In genomic region chr14:91371011-91371989, GRCh38 we compare ENCODE assay signal across 11 cellular contexts. TPM values are rescaled to one million over a fixed set of nuclear protein-coding genes. Genes with fewer than 3 reads are reported as not detected.
A peak's percentile ranks its signal among the peaks of the same experiment; 100 is the strongest.
DNase-seq lines count a peak whose midpoint lies in the region; ATAC-seq and TF ChIP-seq lines count a peak whose summit lies in the region.
"Had no signal": no experiment of that assay in that cellular context is flagged by ENCODE, and none has a peak within 500 bp of the region (broad histone marks: within the 10 kb centered on the region; RNA-seq: fewer than 3 reads in every experiment).

No MANE protein-coding gene starts in this region.

- CTCF ChIA-PET in Panc1 (lab: Charles Lee), result no interaction called here

- ATAC-seq in activated T-cell treated with anti-CD3 and anti-CD28 coated beads, Interleukin-2, amount 50 U/mL, for 72 hours (replicated peaks in 1 of 2), result peak in 1 of 2 donors; percentile 16
- no peak for ATAC-seq in Panc1
- no peak for ATAC-seq in stimulated activated naive B cell treated with anti-CD40 and anti-IgM and Interleukin-4, amounts not matched to agents 10 μg/mL and 1 μg/mL and 100 μg/mL, for 72 hours (replicated peaks)
- ATAC-seq in left lung, result no peak
- ATAC-seq in GM18502 (IDR thresholded peaks at IDR 0.05; ENCODE audit: poor library complexity, unreplicated experiment), result no peak
- ATAC-seq: left lobe of liver had no signal

- DNase-seq in activated T-cell treated with anti-CD3 and anti-CD28 coated beads, Interleukin-2, amount 50 U/mL, for 72 hours, result no peak
- DNase-seq in activated T-cell treated with anti-CD3 and anti-CD28 coated beads for 4 hours (no peak), Panc1 (ENCODE audit: low read depth, low spot score) (no peak), ecto neural progenitor cell (ENCODE audit: low spot score) (peak; percentile 41), left lung (no peak)
- DNase-seq in stimulated activated naive B cell treated with anti-CD40 and anti-IgM and Interleukin-4, amounts not matched to agents 10 μg/mL and 1 μg/mL and 100 μg/mL, for 72 hours, result no peak
- no peak for DNase-seq in stimulated activated CD4-positive, alpha-beta T cell treated with anti-CD3 and anti-CD28 coated beads, Interleukin-1b, Interleukin-23, amount 100 ng/mL, for 48 hours
- DNase-seq: MG63, OCI-M1 had no signal

- in situ Hi-C loops in Panc1 (cut with HindIII; ENCODE audit: low pct_unique_long_range_greater_than_20kb, low sequenced_read_pairs), result no loop called here

- POLR2A ChIA-PET in Panc1 (lab: Charles Lee), result no interaction called here

- H3K9me3 ChIP-seq in Panc1 (ENCODE audit: control insufficient read depth, insufficient read depth, low read depth, low read length), result no peaks in the 10 kb centered on the region
- no peaks in the 10 kb centered on the region for H3K9me3 ChIP-seq in left lung
- H3K9me3 ChIP-seq: MG63 had no signal

- H3K4me1 ChIP-seq in Panc1 (ENCODE audit: control insufficient read depth, insufficient read depth, low read length) (peaks cover 64% of the 10 kb centered on the region), left lung (peaks cover 38 to 100% of the 10 kb centered on the region in 2 donors)

- peak overlapping the region; percentile 85 to 87 for H3K4me3 Mint-ChIP-seq in activated T-cell treated with anti-CD3 and anti-CD28 coated beads, Interleukin-2, amount 50 U/mL, for 72 hours
- H3K4me3 Mint-ChIP-seq in stimulated activated naive B cell treated with anti-CD40 and anti-IgM and Interleukin-4, amounts not matched to agents 10 μg/mL and 1 μg/mL and 100 μg/mL, for 72 hours, result peak overlapping the region; percentile 26 to 69

- H3K36me3 Mint-ChIP-seq in activated T-cell treated with anti-CD3 and anti-CD28 coated beads, Interleukin-2, amount 50 U/mL, for 72 hours (ENCODE audit: insufficient read depth in 2 of 2), result peaks cover 0 to 2% of the 10 kb centered on the region in 2 donors
- H3K36me3 Mint-ChIP-seq in stimulated activated naive B cell treated with anti-CD40 and anti-IgM and Interleukin-4, amounts not matched to agents 10 μg/mL and 1 μg/mL and 100 μg/mL, for 72 hours, result peaks cover 16 to 33% of the 10 kb centered on the region in 2 donors

- H3K27me3 ChIP-seq in Panc1 (ENCODE audit: control insufficient read depth, insufficient read depth, low read length), result no peaks in the 10 kb centered on the region
- no peaks in the 10 kb centered on the region for H3K27me3 ChIP-seq in left lung
- H3K27me3 ChIP-seq: MG63 had no signal

- peaks cover 100% of the 10 kb centered on the region for H3K4me1 Mint-ChIP-seq in activated T-cell treated with anti-CD3 and anti-CD28 coated beads, Interleukin-2, amount 50 U/mL, for 72 hours (ENCODE audit: low read depth)
- peaks cover 80 to 100% of the 10 kb centered on the region in 2 donors for H3K4me1 Mint-ChIP-seq in stimulated activated naive B cell treated with anti-CD40 and anti-IgM and Interleukin-4, amounts not matched to agents 10 μg/mL and 1 μg/mL and 100 μg/mL, for 72 hours

- intact Hi-C loops in Panc1 (cut with micrococcal nuclease; ENCODE audit: unreplicated experiment) (no loop called here), left lung (cut with DNase I) (no loop called here)

- H3K27me3 Mint-ChIP-seq in activated T-cell treated with anti-CD3 and anti-CD28 coated beads, Interleukin-2, amount 50 U/mL, for 72 hours (ENCODE audit: low read depth), result no peaks in the 10 kb centered on the region
- no peaks in the 10 kb centered on the region for H3K27me3 Mint-ChIP-seq in stimulated activated naive B cell treated with anti-CD40 and anti-IgM and Interleukin-4, amounts not matched to agents 10 μg/mL and 1 μg/mL and 100 μg/mL, for 72 hours

- H3K36me3 ChIP-seq in Panc1 (ENCODE audit: control insufficient read depth, insufficient read depth, low read length) (no peaks in the 10 kb centered on the region), left lung (no peaks in the 10 kb centered on the region)
- H3K36me3 ChIP-seq: MG63 had no signal

- TF ChIP-seq CTCF in Panc1 (IDR thresholded peaks at IDR 0.05) (no peak), left lung (IDR thresholded peaks at IDR 0.05) (no peak)

- no peaks in the 10 kb centered on the region for H3K9me3 Mint-ChIP-seq in activated T-cell treated with anti-CD3 and anti-CD28 coated beads, Interleukin-2, amount 50 U/mL, for 72 hours
- no peaks in the 10 kb centered on the region for H3K9me3 Mint-ChIP-seq in stimulated activated naive B cell treated with anti-CD40 and anti-IgM and Interleukin-4, amounts not matched to agents 10 μg/mL and 1 μg/mL and 100 μg/mL, for 72 hours

- BruUV-seq in Panc1 (replicated peaks; lab: Mats Ljungman, UMichigan), result no TSS peak

- H3K27ac ChIP-seq in Panc1 (ENCODE audit: low read length) (peak overlapping the region; percentile 23), left lung (no peak overlapping the region)

- peak overlapping the region; percentile 6 for H3K27ac Mint-ChIP-seq in activated T-cell treated with anti-CD3 and anti-CD28 coated beads, Interleukin-2, amount 50 U/mL, for 72 hours
- H3K27ac Mint-ChIP-seq in stimulated activated naive B cell treated with anti-CD40 and anti-IgM and Interleukin-4, amounts not matched to agents 10 μg/mL and 1 μg/mL and 100 μg/mL, for 72 hours, result peak overlapping the region; percentile 94

- H3K4me3 ChIP-seq in Panc1 (ENCODE audit: low read depth in 2 of 2, low read length in 2 of 2) (no peak overlapping the region), left lung (no peak overlapping the region)
- H3K4me3 ChIP-seq: MG63 had no signal

RNA-seq across cellular contexts. Expression of gene CCDC88C, which starts 46.3 kb away (rescaled TPM):
- 100 to 1,000 TPM; 103 to 111 TPM for total RNA-seq in activated T-cell treated with anti-CD3 and anti-CD28 coated beads, Interleukin-2, amount 50 U/mL, for 72 hours
- 21.3 TPM for total RNA-seq in Panc1 (2021; ENCODE audit: unreplicated experiment)
- polyA plus RNA-seq in Panc1 (2012; ENCODE audit: insufficient read length), result 20.1 TPM
- total RNA-seq in left lung, result 10 to 100 TPM; 31.5 to 41.8 TPM
